Comparison of ENCODE assay signal across 9 cellular contexts in genomic region chr15:77659350-77660321, GRCh38. TPM values are rescaled to one million over a fixed set of nuclear protein-coding genes. Genes with fewer than 3 reads are reported as not detected.
DNase-seq lines count a peak whose midpoint lies in the region; ATAC-seq and TF ChIP-seq lines count a peak whose summit lies in the region.
"Had no signal": no experiment of that assay in that cellular context is flagged by ENCODE, and none has a peak within 500 bp of the region (broad histone marks: within the 10 kb centered on the region; RNA-seq: fewer than 3 reads in every experiment).

No MANE protein-coding gene starts in this region.

- peak; percentile 35 for TF ChIP-seq CTCF in GM13977 (IDR thresholded peaks at IDR 0.05; ENCODE audit: extremely low read depth, insufficient read depth, missing control alignments)
- peak; percentile 19 for TF ChIP-seq CTCF in astrocyte of the cerebellum (IDR thresholded peaks at IDR 0.05; ENCODE audit: low read depth, low read length, missing control alignments)

- no peak overlapping the region for H3K9ac ChIP-seq in BLaER1

- in situ Hi-C loops in GM13977 (cut with MboI; ENCODE audit: low pct_unique_long_range_greater_than_20kb, low sequenced_read_pairs, unreplicated experiment) = no loop called here
- in situ Hi-C loops in astrocyte of the cerebellum (cut with HindIII; ENCODE audit: low sequenced_read_pairs) = loop anchor here (5.0 kb wide), 2 partner anchors 43 to 78 kb away; no protein-coding TSS in a partner anchor

- peak overlapping the region; percentile 72 for H3K4me2 ChIP-seq in BLaER1

- DNase-seq in GM13977 (ENCODE audit: low spot score) (peak; percentile 79), NCI-H460 (ENCODE audit: extremely low read depth, low read depth) (peak; percentile 34), astrocyte of the cerebellum (ENCODE audit: low read depth) (no peak), left lobe of liver (ENCODE audit: low spot score) (no peak), T-helper 9 cell (no peak)
- DNase-seq in effector memory CD4-positive, alpha-beta T cell = no peak

- no peaks in the 10 kb centered on the region for H3K9me3 ChIP-seq in BLaER1
- no peaks in the 10 kb centered on the region for H3K9me3 ChIP-seq in effector memory CD4-positive, alpha-beta T cell (ENCODE audit: control insufficient read depth, low read length)
- H3K9me3 ChIP-seq: neutrophil had no signal

- H3K27ac ChIP-seq in BLaER1 = no peak overlapping the region
- H3K27ac ChIP-seq in effector memory CD4-positive, alpha-beta T cell (ENCODE audit: insufficient read depth, low read length, poor library complexity, severe bottlenecking) = no peak overlapping the region
- H3K27ac ChIP-seq: neutrophil had no signal

- H3K4me3 ChIP-seq in BLaER1 = no peak overlapping the region
- H3K4me3 ChIP-seq in astrocyte of the cerebellum (ENCODE audit: low read depth, low read length) = no peak overlapping the region
- H3K4me3 ChIP-seq in effector memory CD4-positive, alpha-beta T cell (ENCODE audit: insufficient read depth, low read depth, low read length, poor library complexity, severe bottlenecking) = no peak overlapping the region

- H3K36me3 ChIP-seq in BLaER1 = no peaks in the 10 kb centered on the region
- H3K36me3 ChIP-seq in effector memory CD4-positive, alpha-beta T cell (ENCODE audit: control insufficient read depth, insufficient read depth, low read length) = no peaks in the 10 kb centered on the region
- H3K36me3 ChIP-seq: neutrophil had no signal

- ATAC-seq in left lobe of liver = peak; percentile 73
- ATAC-seq in HG02852 (IDR thresholded peaks at IDR 0.05; ENCODE audit: unreplicated experiment) = no peak

- peaks cover 88% of the 10 kb centered on the region for H3K4me1 ChIP-seq in BLaER1
- H3K4me1 ChIP-seq in effector memory CD4-positive, alpha-beta T cell (ENCODE audit: control insufficient read depth, insufficient read depth, low read length, poor library complexity, severe bottlenecking) = no peaks in the 10 kb centered on the region

- no peaks in the 10 kb centered on the region for H4K20me1 ChIP-seq in BLaER1

- H3K27me3 ChIP-seq in BLaER1 = no peaks in the 10 kb centered on the region
- no peaks in the 10 kb centered on the region for H3K27me3 ChIP-seq in effector memory CD4-positive, alpha-beta T cell (replicated peaks; ENCODE audit: control insufficient read depth, insufficient read depth, low read length, poor library complexity, severe bottlenecking)

RNA-seq across cellular contexts. Expression of gene LINGO1, which starts 26.9 kb away (rescaled TPM):
- 0.14 and 0.52 TPM in 2 replicates for total RNA-seq in NCI-H460 (2014; rRNA removed; shearing (Covaris generic))
- polyA plus RNA-seq in NCI-H460 (2014; cell fraction: nucleus; rRNA removed) = not detected in 2 replicates
- 0.86 TPM for total RNA-seq in left lobe of liver

Comparison
In these comparisons a context has a peak if more than half of its experiments do, and no peak if none do; other contexts are left out.
1. DNase-seq: peak in GM13977 (single experiment) and NCI-H460 (single experiment); none in astrocyte of the cerebellum (single experiment), left lobe of liver (single experiment), T-helper 9 cell (single experiment) and effector memory CD4-positive, alpha-beta T cell (0 of 3).